In the genomic region with DNA sequence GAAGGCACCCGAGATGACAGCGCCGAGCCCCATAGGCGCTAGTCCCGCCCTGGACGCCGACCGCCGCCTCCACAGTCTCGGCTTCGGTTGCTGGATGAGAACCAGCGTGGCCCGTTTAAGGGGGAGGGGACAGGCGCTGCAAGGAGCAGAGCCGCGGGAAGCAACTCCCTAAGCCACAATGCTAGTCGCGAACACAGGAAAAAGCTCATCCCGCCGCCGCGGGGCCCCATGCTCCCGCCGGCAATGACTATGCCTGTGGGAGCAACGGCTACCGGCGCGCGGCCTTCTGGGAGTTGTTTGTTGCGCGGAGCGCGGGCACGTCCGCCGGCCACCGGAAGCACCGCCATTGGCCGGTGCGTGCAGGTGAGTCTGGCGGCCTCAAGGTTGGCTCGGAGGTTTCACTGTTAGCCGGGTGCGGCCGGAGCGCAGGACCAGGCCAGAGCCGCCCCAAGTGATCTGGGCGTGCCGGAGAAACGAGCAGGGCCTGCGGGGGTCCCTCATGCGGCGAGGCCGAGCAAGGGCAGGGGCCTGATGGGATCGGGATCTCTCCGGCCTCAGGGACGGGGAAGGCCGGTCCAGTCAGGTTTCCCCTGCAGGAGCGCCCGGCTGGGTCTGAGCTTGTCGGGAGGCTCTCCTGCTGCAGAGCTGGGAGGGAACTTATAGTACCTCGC, we compare ENCODE assay signal across 8 cellular contexts. TPM values are rescaled to one million over a fixed set of nuclear protein-coding genes. Genes with fewer than 3 reads are reported as not detected.
A peak's percentile ranks its signal among the peaks of the same experiment; 100 is the strongest.
DNase-seq lines count a peak whose midpoint lies in the region; ATAC-seq and TF ChIP-seq lines count a peak whose summit lies in the region.

A gene (plus strand): TSS at position 331 of the 671 bp plus-strand sequence. CDS start 15,110 bp downstream, outside the sequence.

- peak within 1 kb of the TSS; percentile 78 to 81 for H3K4me3 ChIP-seq in left lung

- no peaks in the 10 kb centered on the region for H3K27me3 ChIP-seq in left lung

- H3K4me1 ChIP-seq in left lung: peaks cover 12% of the 10 kb centered on the region in 2 donors

- DNase-seq in NCI-H187 (lab: John Stamatoyannopoulos, UW) (peak; percentile 65 to 82), NCI-H187 treated with DMSO at 0.1 percent for 48 hours (lab: John Stamatoyannopoulos, UW) (no peak), NCI-H226 (peak; percentile 84), dedifferentiated amniotic fluid mesenchymal stem cell (ENCODE audit: extremely low spot score) (peak; percentile 16), left lung (peak; percentile 85 to 94)
- peak; percentile 78 for DNase-seq in activated CD4-positive, alpha-beta T cell treated with anti-CD3 and anti-CD28 coated beads for 48 hours
- peak; percentile 66 to 80 for DNase-seq in stimulated activated CD4-positive, alpha-beta T cell treated with anti-CD3 and anti-CD28 coated beads, Interleukin-2, amount 100 ng/mL, for 24 hours

- ATAC-seq in HG03066 (IDR thresholded peaks at IDR 0.05; ENCODE audit: low read depth, unreplicated experiment) (peak; percentile 56), left lung (peak; percentile 99)

- H3K9me3 ChIP-seq in left lung: peaks cover 0 to 73% of the 10 kb centered on the region in 2 donors

- intact Hi-C loops in left lung (cut with DNase I): no loop called here

- no peak for TF ChIP-seq CTCF in left lung (IDR thresholded peaks at IDR 0.05)

- H3K27ac ChIP-seq in left lung: peak within 1 kb of the TSS; percentile 77 to 82

- H3K36me3 ChIP-seq in left lung: peaks cover 5 to 44% of the 10 kb centered on the region in 2 donors

RNA-seq across cellular contexts. Expression of the gene that starts here (rescaled TPM):
- total RNA-seq in left lung: 10 to 100 TPM; 23.8 to 25.4 TPM
